ENCODE assay signal across 1 cellular context in the genomic region with DNA sequence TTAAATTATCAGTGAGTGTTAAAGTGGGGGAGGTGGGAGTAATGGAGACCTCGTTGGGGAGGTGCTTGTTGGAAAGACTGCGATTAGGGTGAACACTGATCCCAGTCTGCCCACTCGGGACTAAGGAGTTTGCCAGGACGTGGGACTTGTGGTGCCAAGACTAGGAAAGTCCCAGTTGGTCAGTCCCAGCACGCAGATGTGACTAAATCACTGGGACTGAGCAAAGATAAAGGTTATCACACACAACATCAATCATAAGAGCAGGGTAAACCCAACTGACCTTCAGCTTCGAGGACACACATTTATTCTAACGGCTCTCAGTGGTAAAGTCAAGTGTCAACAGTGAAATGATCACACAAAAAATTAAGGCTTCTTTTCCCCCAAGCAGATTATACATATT.
TF ChIP-seq lines count a peak whose summit lies in the region.

No MANE protein-coding gene starts in this region.

TF ChIP-seq in IMR-90, 13 proteins besides CTCF, POLR2A, EP300 and RAD21 (continued from another document):
- TF ChIP-seq USF2 (IDR thresholded peaks at IDR 0.05; ENCODE audit: low read depth, low read length) = no peak
- TF ChIP-seq MAZ (IDR thresholded peaks at IDR 0.05; ENCODE audit: borderline replicate concordance, low read depth, low read length) = no peak
- TF ChIP-seq CHD1 (IDR thresholded peaks at IDR 0.05; ENCODE audit: low read depth, low read length) = no peak
- no peak for TF ChIP-seq MXI1 (IDR thresholded peaks at IDR 0.05; ENCODE audit: borderline replicate concordance, low read depth, low read length)
